ENCODE assay signal across 7 cellular contexts in the genomic region with DNA sequence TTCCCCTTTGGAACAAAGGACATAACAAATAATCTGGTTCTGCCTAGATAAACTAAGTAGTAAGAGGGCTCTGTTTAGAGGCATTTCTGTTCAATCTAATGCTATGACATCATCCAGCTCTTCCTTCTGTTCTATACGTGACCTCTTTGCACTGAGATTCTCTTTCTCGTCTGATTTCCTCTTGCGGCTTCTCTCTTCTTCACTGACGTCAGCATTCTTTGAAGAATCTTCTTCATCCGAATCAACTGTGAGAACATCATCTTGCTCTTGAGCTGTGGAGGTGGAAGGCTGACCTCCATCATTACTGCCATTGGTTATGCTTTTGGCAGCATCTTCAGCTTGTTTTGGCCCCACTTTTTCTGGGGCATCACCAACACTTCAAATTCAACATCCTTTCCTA.
DNase-seq lines count a peak whose midpoint lies in the region; ATAC-seq and FAIRE-seq lines count a peak whose summit lies in the region.

No MANE protein-coding gene starts in this region.

- peak; percentile 73 for ATAC-seq in GM18861 (IDR thresholded peaks at IDR 0.05; ENCODE audit: unreplicated experiment)
- peak; percentile 62 for ATAC-seq in GM21576 (IDR thresholded peaks at IDR 0.05; ENCODE audit: unreplicated experiment)
- peak; percentile 32 for ATAC-seq in HG03571 (IDR thresholded peaks at IDR 0.05; ENCODE audit: unreplicated experiment)

- H3K36me3 ChIP-seq in small intestine (ENCODE audit: control insufficient read depth in 2 of 2, insufficient read depth in 2 of 2, low read length in 2 of 2) = no peaks in the 10 kb centered on the region

- FAIRE-seq in small intestine (lab: Jason Lieb, UNC) = no peak

- no peak overlapping the region for H3K27ac ChIP-seq in small intestine (ENCODE audit: low read depth in 1 of 2, low read length in 1 of 2)

- no peaks in the 10 kb centered on the region for H3K9me3 ChIP-seq in small intestine (ENCODE audit: control insufficient read depth, low read depth)

- peak; percentile 23 for DNase-seq in effector CD4-positive, alpha-beta T cell
- DNase-seq in COLO829 (ENCODE audit: low spot score) (no peak), DMS114 treated with DMSO at 0.1 percent for 48 hours (lab: John Stamatoyannopoulos, UW; ENCODE audit: unreplicated experiment) (no peak), small intestine (no peak)

- WGBS in small intestine, 3 donors = 76 to 96% (median 80%) methylated on average over 5 of the region's 5 CpGs

- no peaks in the 10 kb centered on the region for H3K4me1 ChIP-seq in small intestine (ENCODE audit: control insufficient read depth in 2 of 2, insufficient read depth in 1 of 2, low read depth in 1 of 2, low read length in 1 of 2)

- no peaks in the 10 kb centered on the region for H3K27me3 ChIP-seq in small intestine (ENCODE audit: control insufficient read depth in 2 of 2, insufficient read depth in 2 of 2, low read length in 2 of 2)

- no peak overlapping the region for H3K4me3 ChIP-seq in small intestine (ENCODE audit: low read depth in 1 of 2, low read length in 2 of 2)
